Comparison of ENCODE assay signal across 11 cellular contexts in the genomic region with DNA sequence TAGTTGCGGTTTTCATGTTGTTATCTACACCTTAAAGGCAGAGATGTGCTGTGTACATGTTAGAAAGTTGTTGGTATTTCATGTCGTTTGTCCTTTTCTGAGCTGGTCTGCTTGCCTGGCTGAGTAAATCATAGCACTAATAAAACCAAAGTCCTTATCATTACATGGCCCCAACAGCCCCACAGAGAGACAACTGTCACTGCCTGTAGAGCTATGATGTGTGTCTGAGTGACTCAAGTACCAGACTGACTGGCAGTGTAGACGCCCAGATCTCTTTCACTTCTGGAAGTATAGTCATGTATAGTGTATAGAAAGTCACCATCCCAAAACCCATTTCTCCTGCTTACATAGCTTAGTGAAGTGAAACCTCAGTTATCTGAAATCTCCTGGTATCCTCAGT. TPM values are rescaled to one million over a fixed set of nuclear protein-coding genes. Genes with fewer than 3 reads are reported as not detected.
A peak's percentile ranks its signal among the peaks of the same experiment; 100 is the strongest.
DNase-seq lines count a peak whose midpoint lies in the region; ATAC-seq and TF ChIP-seq lines count a peak whose summit lies in the region.
"Had no signal": no experiment of that assay in that cellular context is flagged by ENCODE, and none has a peak within 500 bp of the region (broad histone marks: within the 10 kb centered on the region; RNA-seq: fewer than 3 reads in every experiment).

No MANE protein-coding gene starts in this region.

- peaks cover 3% of the 10 kb centered on the region for H3K36me3 Mint-ChIP-seq in activated CD4-positive, alpha-beta T cell treated with anti-CD3 and anti-CD28 coated beads for 36 hours (ENCODE audit: low read depth)
- H3K36me3 Mint-ChIP-seq in activated CD4-positive, alpha-beta T cell treated with anti-CD3 and anti-CD28 coated beads, Interleukin-2, amount 10 ng/mL, durations not matched to agents 24 days and 14 days (ENCODE audit: low read depth), result peaks cover 1% of the 10 kb centered on the region
- H3K36me3 Mint-ChIP-seq in dendritic cell treated with granulocyte-macrophage colony-stimulating factor and Interleukin-4, amounts not matched to agents 40 ng/mL and 50 ng/mL, for 4 days (ENCODE audit: low read depth), result no peaks in the 10 kb centered on the region

- ATAC-seq in activated CD4-positive, alpha-beta T cell treated with anti-CD3 and anti-CD28 coated beads for 36 hours, result peak; percentile 80
- peak; percentile 42 to 54 (median 46) for ATAC-seq in psoas muscle
- no peak for ATAC-seq in GM21619 (IDR thresholded peaks at IDR 0.05; ENCODE audit: unreplicated experiment)
- ATAC-seq in GM19467 (IDR thresholded peaks at IDR 0.05; ENCODE audit: unreplicated experiment), result no peak

- H3K9me3 Mint-ChIP-seq in activated CD4-positive, alpha-beta T cell treated with anti-CD3 and anti-CD28 coated beads for 36 hours (ENCODE audit: low read depth), result no peaks in the 10 kb centered on the region
- H3K9me3 Mint-ChIP-seq in activated CD4-positive, alpha-beta T cell treated with anti-CD3 and anti-CD28 coated beads, Interleukin-2, amount 10 ng/mL, durations not matched to agents 24 days and 14 days, result no peaks in the 10 kb centered on the region
- no peaks in the 10 kb centered on the region for H3K9me3 Mint-ChIP-seq in dendritic cell treated with granulocyte-macrophage colony-stimulating factor and Interleukin-4, amounts not matched to agents 40 ng/mL and 50 ng/mL, for 4 days

- peaks cover 23% of the 10 kb centered on the region for H3K27me3 Mint-ChIP-seq in activated CD4-positive, alpha-beta T cell treated with anti-CD3 and anti-CD28 coated beads for 36 hours
- H3K27me3 Mint-ChIP-seq in activated CD4-positive, alpha-beta T cell treated with anti-CD3 and anti-CD28 coated beads, Interleukin-2, amount 10 ng/mL, durations not matched to agents 24 days and 14 days, result peaks cover 20% of the 10 kb centered on the region
- H3K27me3 Mint-ChIP-seq in dendritic cell treated with granulocyte-macrophage colony-stimulating factor and Interleukin-4, amounts not matched to agents 40 ng/mL and 50 ng/mL, for 4 days, result no peaks in the 10 kb centered on the region

- H3K4me1 ChIP-seq in psoas muscle, result peaks cover 74% of the 10 kb centered on the region

- no peaks in the 10 kb centered on the region for H3K27me3 ChIP-seq in psoas muscle (ENCODE audit: insufficient read depth in 3 of 3, low read length in 2 of 3)
- H3K27me3 ChIP-seq: brain microvascular endothelial cell, uterus had no signal

- CTCF ChIA-PET in activated CD4-positive, alpha-beta T cell treated with anti-CD3 and anti-CD28 coated beads for 36 hours (lab: Charles Lee), result interaction anchor here (1.1 kb wide), 1 partner anchor 64 kb away, joined by 3 read pairs; no protein-coding TSS in a partner anchor

- H3K4me3 Mint-ChIP-seq in activated CD4-positive, alpha-beta T cell treated with anti-CD3 and anti-CD28 coated beads for 36 hours, result no peak overlapping the region
- no peak overlapping the region for H3K4me3 Mint-ChIP-seq in activated CD4-positive, alpha-beta T cell treated with anti-CD3 and anti-CD28 coated beads, Interleukin-2, amount 10 ng/mL, durations not matched to agents 24 days and 14 days
- no peak overlapping the region for H3K4me3 Mint-ChIP-seq in dendritic cell treated with granulocyte-macrophage colony-stimulating factor and Interleukin-4, amounts not matched to agents 40 ng/mL and 50 ng/mL, for 4 days

- WGBS in psoas muscle, 3 donors, result 62 to 67% (median 67%) methylated on average over 3 of the region's 3 CpGs

- POLR2A ChIA-PET in activated CD4-positive, alpha-beta T cell treated with anti-CD3 and anti-CD28 coated beads for 36 hours (lab: Charles Lee), result no interaction called here

- DNase-seq in activated CD4-positive, alpha-beta T cell treated with anti-CD3 and anti-CD28 coated beads for 36 hours, result peak; percentile 35
- no peak for DNase-seq in activated CD4-positive, alpha-beta T cell treated with anti-CD3 and anti-CD28 coated beads, Interleukin-2, amount 10 ng/mL, durations not matched to agents 24 days and 14 days
- DNase-seq in HT-29 (ENCODE audit: low spot score) (peak; percentile 20), psoas muscle (no peak), cerebellum (ENCODE audit: low spot score) (no peak)
- DNase-seq: brain microvascular endothelial cell, uterus had no signal

- H3K4me3 ChIP-seq in psoas muscle, result peak overlapping the region; percentile 23
- H3K4me3 ChIP-seq: uterus had no signal

- no peak overlapping the region for H3K27ac ChIP-seq in psoas muscle
- H3K27ac ChIP-seq: brain microvascular endothelial cell, uterus, VCaP had no signal

- no peak overlapping the region for H3K27ac Mint-ChIP-seq in activated CD4-positive, alpha-beta T cell treated with anti-CD3 and anti-CD28 coated beads for 36 hours
- no peak overlapping the region for H3K27ac Mint-ChIP-seq in activated CD4-positive, alpha-beta T cell treated with anti-CD3 and anti-CD28 coated beads, Interleukin-2, amount 10 ng/mL, durations not matched to agents 24 days and 14 days
- peak overlapping the region; percentile 28 for H3K27ac Mint-ChIP-seq in dendritic cell treated with granulocyte-macrophage colony-stimulating factor and Interleukin-4, amounts not matched to agents 40 ng/mL and 50 ng/mL, for 4 days

- peaks cover 26% of the 10 kb centered on the region for H3K4me1 Mint-ChIP-seq in activated CD4-positive, alpha-beta T cell treated with anti-CD3 and anti-CD28 coated beads for 36 hours
- peaks cover 10% of the 10 kb centered on the region for H3K4me1 Mint-ChIP-seq in activated CD4-positive, alpha-beta T cell treated with anti-CD3 and anti-CD28 coated beads, Interleukin-2, amount 10 ng/mL, durations not matched to agents 24 days and 14 days
- H3K4me1 Mint-ChIP-seq in dendritic cell treated with granulocyte-macrophage colony-stimulating factor and Interleukin-4, amounts not matched to agents 40 ng/mL and 50 ng/mL, for 4 days (ENCODE audit: low read depth), result peaks cover 66% of the 10 kb centered on the region

- TF ChIP-seq CTCF in psoas muscle (IDR thresholded peaks at IDR 0.05), result no peak

- H3K9me3 ChIP-seq in psoas muscle, result no peaks in the 10 kb centered on the region
- H3K9me3 ChIP-seq: uterus had no signal

- intact Hi-C loops in activated CD4-positive, alpha-beta T cell treated with anti-CD3 and anti-CD28 coated beads for 36 hours (cut with DNase I, micrococcal nuclease), result no loop called here
- intact Hi-C loops in activated CD4-positive, alpha-beta T cell treated with anti-CD3 and anti-CD28 coated beads, Interleukin-2, amount 10 ng/mL, durations not matched to agents 24 days and 14 days (cut with micrococcal nuclease), result no loop called here
- intact Hi-C loops in dendritic cell treated with granulocyte-macrophage colony-stimulating factor and Interleukin-4, amounts not matched to agents 40 ng/mL and 50 ng/mL, for 4 days (cut with micrococcal nuclease), result no loop called here
- intact Hi-C loops in psoas muscle (cut with DNase I), result loop anchor here in 1 of 2 donors (5.0 kb wide), 2 partner anchors 39 to 139 kb away; no protein-coding TSS in a partner anchor

- H3K36me3 ChIP-seq in psoas muscle (ENCODE audit: insufficient read depth in 1 of 2, low read depth in 1 of 2), result no peaks in the 10 kb centered on the region
- H3K36me3 ChIP-seq: brain microvascular endothelial cell, uterus had no signal

RNA-seq across cellular contexts. Expression of a gene that starts 4.3 kb away (rescaled TPM):
- 1 to 10 TPM; 1.7 to 2.1 TPM for total RNA-seq in activated CD4-positive, alpha-beta T cell treated with anti-CD3 and anti-CD28 coated beads for 36 hours
- total RNA-seq in activated CD4-positive, alpha-beta T cell treated with anti-CD3 and anti-CD28 coated beads, Interleukin-2, amount 10 ng/mL, durations not matched to agents 24 days and 14 days, result 2.8 and 3.3 TPM in 2 replicates
- total RNA-seq in HT-29 (2014; rRNA removed; shearing (Covaris generic)), result 18.0 and 21.1 TPM in 2 replicates
- total RNA-seq in psoas muscle, result 10 to 100 TPM; 19.1 to 30.2 (median 24.9) TPM
- polyA plus RNA-seq in psoas muscle, result 10 to 100 TPM in 1 of 3 donors, 1 to 10 TPM in 2; 7.3 to 13.8 (median 7.4) TPM
- 34.0 TPM for total RNA-seq in cerebellum

Comparison
In these comparisons a context has a peak if more than half of its experiments do, and no peak if none do; other contexts are left out.
1. DNase-seq: peak in activated CD4-positive, alpha-beta T cell treated with anti-CD3 and anti-CD28 coated beads for 36 hours (single experiment) and HT-29 (single experiment); none in activated CD4-positive, alpha-beta T cell treated with anti-CD3 and anti-CD28 coated beads, Interleukin-2, amount 10 ng/mL, durations not matched to agents 24 days and 14 days (single experiment), psoas muscle (0 of 2) and cerebellum (single experiment).
2. ATAC-seq: peak in activated CD4-positive, alpha-beta T cell treated with anti-CD3 and anti-CD28 coated beads for 36 hours (single experiment) and psoas muscle (4 of 4); none in GM21619 (single experiment) and GM19467 (single experiment).